Comparison of ENCODE assay signal across 9 cellular contexts in genomic region chr10:132360766-132361447, GRCh38. TPM values are rescaled to one million over a fixed set of nuclear protein-coding genes. Genes with fewer than 3 reads are reported as not detected.
A peak's percentile ranks its signal among the peaks of the same experiment; 100 is the strongest.
DNase-seq lines count a peak whose midpoint lies in the region; TF ChIP-seq lines count a peak whose summit lies in the region.
"Had no signal": no experiment of that assay in that cellular context is flagged by ENCODE, and none has a peak within 500 bp of the region (broad histone marks: within the 10 kb centered on the region; RNA-seq: fewer than 3 reads in every experiment).

No MANE protein-coding gene starts in this region.

- H3K27ac ChIP-seq in AG04450 (ENCODE audit: low read depth, low read length) (no peak overlapping the region), KMS-11 (no peak overlapping the region), stomach (no peak overlapping the region), substantia nigra (ENCODE audit: low read depth, low read length, poor library complexity, severe bottlenecking) (no peak overlapping the region)
- H3K27ac ChIP-seq: skin epidermis had no signal

- CTCF ChIA-PET in AG04450 (lab: Charles Lee), result interaction anchor here (0.6 to 2.3 kb wide), 6 partner anchors 10 to 93 kb away, joined by 3 to 6 read pairs (median 4); no protein-coding TSS in a partner anchor

- DNase-seq in AG04450 (ENCODE audit: low read depth, low spot score) (no peak), islet precursor cell (peak; percentile 65), stomach (no peak), substantia nigra (lab: John Stamatoyannopoulos, UW) (no peak), SW480 (ENCODE audit: low spot score) (no peak), NCI-H1105 treated with DMSO at 0.1 percent for 48 hours (lab: John Stamatoyannopoulos, UW) (no peak)
- DNase-seq in activated naive CD4-positive, alpha-beta T cell treated with anti-CD3 and anti-CD28 coated beads, Interleukin-2, amount 50 U/mL, for 16 hours, result peak; percentile 34

- H3K36me3 ChIP-seq in KMS-11 (ENCODE audit: insufficient read depth) (no peaks in the 10 kb centered on the region), stomach (peaks cover 0 to 60% (median 45%) of the 10 kb centered on the region in 4 donors)

- H3K9me3 ChIP-seq in AG04450 (ENCODE audit: control insufficient read depth, insufficient read depth, low read length) (peaks cover 27% of the 10 kb centered on the region), stomach (no peaks in the 10 kb centered on the region)

- H3K27me3 ChIP-seq in AG04450 (ENCODE audit: control insufficient read depth, insufficient read depth, low read length) (no peaks in the 10 kb centered on the region), KMS-11 (ENCODE audit: insufficient read depth, low read depth) (peaks cover 17% of the 10 kb centered on the region; the same call in 1 of the 2 replicates), stomach (no peaks in the 10 kb centered on the region)

- H3K4me1 ChIP-seq in KMS-11 (ENCODE audit: low read depth, poor library complexity, severe bottlenecking), result no peaks in the 10 kb centered on the region
- no peaks in the 10 kb centered on the region for H3K4me1 ChIP-seq in stomach

- H2AFZ ChIP-seq in KMS-11 (ENCODE audit: low read depth), result no peak overlapping the region

- no peak overlapping the region for H3K9ac ChIP-seq in KMS-11

- H4K20me1 ChIP-seq in KMS-11 (ENCODE audit: insufficient read depth), result no peaks in the 10 kb centered on the region

- TF ChIP-seq CTCF in AG04450 (IDR thresholded peaks at IDR 0.05; ENCODE audit: low read depth, low read length) (peak; percentile 49), KMS-11 (conservative IDR thresholded peaks at IDR 0.05; ENCODE audit: low read depth, low read length) (peak; percentile 50), stomach (IDR thresholded peaks at IDR 0.05) (peak in 4 of 7 experiments; percentile 18 to 41 (median 24))

- TF ChIP-seq POLR2A in stomach (IDR thresholded peaks at IDR 0.05), result no peak

- no peak for TF ChIP-seq EP300 in stomach (IDR thresholded peaks at IDR 0.05)

- WGBS in stomach, 5 donors, result 75 to 79% (median 76%) methylated on average over 11 to 22 of the region's 22 CpGs

- intact Hi-C loops in stomach (cut with DNase I; ENCODE audit: low total_unique reads), result no loop called here

- H3K4me3 ChIP-seq in AG04450 (ENCODE audit: low read depth, low read length) (no peak overlapping the region), KMS-11 (IDR thresholded peaks at IDR 0.05; ENCODE audit: insufficient read depth, low read depth, low read length) (no peak overlapping the region), stomach (no peak overlapping the region)
- H3K4me3 ChIP-seq: skin epidermis had no signal

- H3K4me2 ChIP-seq in KMS-11, result no peak overlapping the region

- no peaks in the 10 kb centered on the region for H3K79me2 ChIP-seq in KMS-11 (ENCODE audit: insufficient read depth, low read depth)

- POLR2A ChIA-PET in AG04450 (lab: Yijun Ruan, JAX), result no interaction called here

RNA-seq across cellular contexts. Expression of gene LRRC27, which starts 28.9 kb away (rescaled TPM):
- polyA plus RNA-seq in AG04450 (2011; rRNA removed) (9.2 and 12.9 TPM in 2 replicates), stomach (1 to 10 TPM; 4.2 to 7.0 (median 6.9) TPM)
- polyA minus RNA-seq in AG04450 (2011; rRNA and poly(A)+ RNA removed), result 5.0 and 6.8 TPM in 2 replicates
- total RNA-seq in stomach, result 10 to 100 TPM in 4 of 5 donors, 1 to 10 TPM in 1; 7.5 to 31.3 (median 15.1) TPM

RNA-seq across cellular contexts. Expression of gene PWWP2B, which starts 36.1 kb away (rescaled TPM):
- polyA plus RNA-seq in AG04450 (2011; rRNA removed), result 1.1 and 1.6 TPM in 2 replicates
- polyA minus RNA-seq in AG04450 (2011; rRNA and poly(A)+ RNA removed), result 0.87 and 1.00 TPM in 2 replicates
- 100 to 1,000 TPM in 1 of 5 donors, 10 to 100 TPM in 3, 1 to 10 TPM in 1; 8.5 to 167 (median 22.9) TPM for total RNA-seq in stomach
- polyA plus RNA-seq in stomach, result 10 to 100 TPM; 14.2 to 24.4 (median 22.7) TPM

RNA-seq across cellular contexts. Expression of gene STK32C, which starts 53.2 kb away (rescaled TPM):
- polyA plus RNA-seq in AG04450 (2011; rRNA removed) (5.0 and 5.3 TPM in 2 replicates), stomach (10 to 100 TPM in 1 of 3 donors, 1 to 10 TPM in 2; 7.8 to 10.4 (median 7.9) TPM)
- polyA minus RNA-seq in AG04450 (2011; rRNA and poly(A)+ RNA removed), result 4.3 and 6.5 TPM in 2 replicates
- 10 to 100 TPM in 2 of 5 donors, 1 to 10 TPM in 2, not detected in 1; 1.6 to 71.0 (median 12.7) TPM for total RNA-seq in stomach

Comparison
In these comparisons a context has a peak if more than half of its experiments do, and no peak if none do; other contexts are left out.
1. DNase-seq: peak in activated naive CD4-positive, alpha-beta T cell treated with anti-CD3 and anti-CD28 coated beads, Interleukin-2, amount 50 U/mL, for 16 hours (single experiment) and islet precursor cell (single experiment); none in AG04450 (single experiment), stomach (single experiment), substantia nigra (0 of 49), SW480 (single experiment) and NCI-H1105 treated with DMSO at 0.1 percent for 48 hours (single experiment).
2. Peak in every context shown above with its lines, with median percentiles within 50 percentile points of each other: CTCF ChIP-seq.